Comparison of ENCODE assay signal across 1 cellular context in genomic region chr1:222046684-222047083, GRCh38.
TF ChIP-seq lines count a peak whose summit lies in the region.

No MANE protein-coding gene starts in this region.

TF ChIP-seq in IMR-90, 13 proteins besides CTCF, POLR2A, EP300 and RAD21:
- TF ChIP-seq RFX5 (IDR thresholded peaks at IDR 0.05; ENCODE audit: low read depth, low read length) (no peak), FOS (IDR thresholded peaks at IDR 0.05; ENCODE audit: low read depth, low read length) (no peak), MAFK (IDR thresholded peaks at IDR 0.05; ENCODE audit: low read depth, low read length) (no peak), MAZ (IDR thresholded peaks at IDR 0.05; ENCODE audit: borderline replicate concordance, low read depth, low read length) (no peak), CHD1 (IDR thresholded peaks at IDR 0.05; ENCODE audit: low read depth, low read length) (no peak), USF2 (IDR thresholded peaks at IDR 0.05; ENCODE audit: low read depth, low read length) (no peak), ELK1 (IDR thresholded peaks at IDR 0.05; ENCODE audit: borderline replicate concordance, low read depth, low read length) (no peak), CEBPB (IDR thresholded peaks at IDR 0.05; ENCODE audit: low read depth, low read length) (no peak), RCOR1 (IDR thresholded peaks at IDR 0.05; ENCODE audit: insufficient replicate concordance, low read length) (no peak), MXI1 (IDR thresholded peaks at IDR 0.05; ENCODE audit: borderline replicate concordance, low read depth, low read length) (no peak), SMC3 (IDR thresholded peaks at IDR 0.05; ENCODE audit: low read depth, low read length) (no peak), BHLHE40 (IDR thresholded peaks at IDR 0.05; ENCODE audit: low read depth, low read length) (no peak)
